ENCODE assay signal across 17 cellular contexts in the genomic region with DNA sequence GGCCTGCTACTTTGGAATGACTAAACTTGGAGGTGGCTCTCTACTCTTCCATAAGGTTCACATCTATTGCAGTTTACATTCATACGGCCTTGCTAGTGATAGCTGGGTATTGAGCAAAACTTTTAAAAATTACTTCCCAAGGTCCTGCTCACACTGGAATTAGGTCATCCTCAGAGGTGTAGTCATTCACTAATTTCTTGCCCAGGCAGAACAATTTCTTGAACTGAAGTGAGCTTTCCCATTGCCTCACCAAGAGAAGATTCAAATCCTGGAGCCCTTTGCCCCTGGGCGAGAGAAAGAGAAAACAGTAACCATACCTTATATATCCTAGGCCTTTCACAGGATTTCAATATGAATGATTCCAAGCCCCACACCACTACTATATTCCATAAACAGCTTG.
DNase-seq lines count a peak whose midpoint lies in the region; ATAC-seq and TF ChIP-seq lines count a peak whose summit lies in the region.
"Had no signal": no experiment of that assay in that cellular context is flagged by ENCODE, and none has a peak within 500 bp of the region (broad histone marks: within the 10 kb centered on the region; RNA-seq: fewer than 3 reads in every experiment).

No MANE protein-coding gene starts in this region.

- no peaks in the 10 kb centered on the region for H3K9me3 Mint-ChIP-seq in MCF 10A (ENCODE audit: unreplicated experiment)
- H3K9me3 Mint-ChIP-seq in activated naive CD8-positive, alpha-beta T cell treated with anti-CD3 and anti-CD28 coated beads for 36 hours = no peaks in the 10 kb centered on the region
- H3K9me3 Mint-ChIP-seq: CD4-positive, alpha-beta T cell; GM23338; HFFc6 had no signal

- no TSS peak for BruUV-seq in MCF 10A (replicated peaks; lab: Mats Ljungman, UMichigan)

- no peaks in the 10 kb centered on the region for H3K9me3 ChIP-seq in breast epithelium
- no peaks in the 10 kb centered on the region for H3K9me3 ChIP-seq in smooth muscle cell (replicated peaks; ENCODE audit: low read depth)
- H3K9me3 ChIP-seq: A549, Caco-2 had no signal

- peaks cover 11% of the 10 kb centered on the region for H3K4me1 Mint-ChIP-seq in MCF 10A (ENCODE audit: insufficient read depth, unreplicated experiment)
- no peaks in the 10 kb centered on the region for H3K4me1 Mint-ChIP-seq in activated naive CD8-positive, alpha-beta T cell treated with anti-CD3 and anti-CD28 coated beads for 36 hours

- no peak overlapping the region for H3K27ac Mint-ChIP-seq in MCF 10A (ENCODE audit: low read depth, unreplicated experiment)
- no peak overlapping the region for H3K27ac Mint-ChIP-seq in activated naive CD8-positive, alpha-beta T cell treated with anti-CD3 and anti-CD28 coated beads for 36 hours
- H3K27ac Mint-ChIP-seq: CD4-positive, alpha-beta T cell; GM23338; HFFc6 had no signal

- no peaks in the 10 kb centered on the region for H4K20me1 ChIP-seq in smooth muscle cell (ENCODE audit: low read depth)

- no peaks in the 10 kb centered on the region for H3K79me2 ChIP-seq in smooth muscle cell (ENCODE audit: low read depth)

- no peak overlapping the region for H2AFZ ChIP-seq in smooth muscle cell (ENCODE audit: low read depth)
- H2AFZ ChIP-seq: GM23338 had no signal

- intact Hi-C loops in MCF 10A (cut with micrococcal nuclease) (no loop called here), breast epithelium (cut with DNase I; ENCODE audit: low total_unique reads) (no loop called here)

- H3K27ac ChIP-seq in breast epithelium (no peak overlapping the region), smooth muscle cell (ENCODE audit: low read depth) (peak overlapping the region; percentile 80)
- H3K27ac ChIP-seq: 22Rv1, A549, C4-2B had no signal

- H3K4me1 ChIP-seq in breast epithelium (no peaks in the 10 kb centered on the region), smooth muscle cell (ENCODE audit: low read depth) (peaks cover 26% of the 10 kb centered on the region)
- H3K4me1 ChIP-seq: A549, Caco-2 had no signal

- no peak overlapping the region for H3K4me3 ChIP-seq in breast epithelium
- H3K4me3 ChIP-seq in epithelial cell of esophagus (ENCODE audit: low read length) = no peak overlapping the region
- H3K4me3 ChIP-seq in smooth muscle cell = no peak overlapping the region
- H3K4me3 ChIP-seq: A549, GM23338 had no signal

- no peak for TF ChIP-seq CTCF in MCF 10A (IDR thresholded peaks at IDR 0.05; ENCODE audit: unreplicated experiment)
- TF ChIP-seq CTCF in breast epithelium (IDR thresholded peaks at IDR 0.05) = no peak
- TF ChIP-seq CTCF in epithelial cell of esophagus (IDR thresholded peaks at IDR 0.05; ENCODE audit: insufficient read depth, low read depth, low read length, missing control alignments) = no peak
- no peak for TF ChIP-seq CTCF in smooth muscle cell (IDR thresholded peaks at IDR 0.05; ENCODE audit: borderline replicate concordance, insufficient read depth, poor library complexity, severe bottlenecking)

- H3K4me3 Mint-ChIP-seq in MCF 10A (ENCODE audit: unreplicated experiment) = no peak overlapping the region
- no peak overlapping the region for H3K4me3 Mint-ChIP-seq in activated naive CD8-positive, alpha-beta T cell treated with anti-CD3 and anti-CD28 coated beads for 36 hours
- H3K4me3 Mint-ChIP-seq: CD4-positive, alpha-beta T cell; GM23338; HFFc6 had no signal

- no peak for ATAC-seq in GM18873 (IDR thresholded peaks at IDR 0.05; ENCODE audit: low FRiP score, unreplicated experiment)
- no peak for ATAC-seq in HG02981 (IDR thresholded peaks at IDR 0.05; ENCODE audit: unreplicated experiment)
- ATAC-seq: A549, GM23338, HCT116 had no signal

- H3K27me3 Mint-ChIP-seq in MCF 10A (ENCODE audit: insufficient read depth, unreplicated experiment) = peaks cover 55% of the 10 kb centered on the region
- no peaks in the 10 kb centered on the region for H3K27me3 Mint-ChIP-seq in activated naive CD8-positive, alpha-beta T cell treated with anti-CD3 and anti-CD28 coated beads for 36 hours

- H3K27me3 ChIP-seq in breast epithelium (peaks cover 0 to 47% of the 10 kb centered on the region in 2 donors), smooth muscle cell (ENCODE audit: low read depth) (no peaks in the 10 kb centered on the region)

- CTCF ChIA-PET in MCF 10A (lab: Yijun Ruan, JAX) = interaction anchor here (0.7 kb wide), 2 partner anchors 9 to 162 kb away, joined by 3 read pairs; no protein-coding TSS in a partner anchor

- POLR2A ChIA-PET in MCF 10A (lab: Yijun Ruan, JAX) = interaction anchor here (0.6 kb wide), 1 partner anchor 98 kb away, joined by 3 read pairs; no protein-coding TSS in a partner anchor

- H3F3A ChIP-seq in smooth muscle cell (ENCODE audit: low read depth) = peaks cover 18% of the 10 kb centered on the region

- no peak overlapping the region for H3K9ac ChIP-seq in smooth muscle cell (ENCODE audit: low read depth)

- peak overlapping the region; percentile 32 for H3K4me2 ChIP-seq in smooth muscle cell
- H3K4me2 ChIP-seq: A549, GM23338 had no signal

- TF ChIP-seq POLR2A in breast epithelium (IDR thresholded peaks at IDR 0.05) = no peak

- 57% methylated on average over 2 of the region's 2 CpGs for WGBS in smooth muscle cell (ENCODE audit: low lambda C conversion rate)

- DNase-seq in MCF 10A (ENCODE audit: unreplicated experiment) (peak; percentile 39), breast epithelium (ENCODE audit: low spot score in 2 of 2) (no peak), epithelial cell of esophagus (ENCODE audit: low read depth) (peak; percentile 86), kidney glomerular epithelial cell (lab: John Stamatoyannopoulos, UW) (peak; percentile 0), smooth muscle cell (lab: John Stamatoyannopoulos, UW; ENCODE audit: unreplicated experiment) (no peak)
- DNase-seq in activated naive CD8-positive, alpha-beta T cell treated with anti-CD3 and anti-CD28 coated beads for 36 hours = no peak
- DNase-seq: AML-193; Caco-2; CD4-positive, alpha-beta T cell; HFFc6 had no signal

- H3K36me3 Mint-ChIP-seq in MCF 10A (ENCODE audit: insufficient read depth, unreplicated experiment) = no peaks in the 10 kb centered on the region
- no peaks in the 10 kb centered on the region for H3K36me3 Mint-ChIP-seq in activated naive CD8-positive, alpha-beta T cell treated with anti-CD3 and anti-CD28 coated beads for 36 hours

- H3K36me3 ChIP-seq in breast epithelium (no peaks in the 10 kb centered on the region), smooth muscle cell (ENCODE audit: low read depth) (no peaks in the 10 kb centered on the region)

Comparison
In these comparisons a context has a peak if more than half of its experiments do, and no peak if none do; other contexts are left out.
1. DNase-seq: peak in MCF 10A (single experiment), epithelial cell of esophagus (single experiment) and kidney glomerular epithelial cell (single experiment); none in breast epithelium (0 of 2), smooth muscle cell (single experiment) and activated naive CD8-positive, alpha-beta T cell treated with anti-CD3 and anti-CD28 coated beads for 36 hours (single experiment).